ENCODE assay signal across 8 cellular contexts in genomic region chr20:31716818-31717477, GRCh38. TPM values are rescaled to one million over a fixed set of nuclear protein-coding genes. Genes with fewer than 3 reads are reported as not detected.
DNase-seq lines count a peak whose midpoint lies in the region; ATAC-seq, FAIRE-seq and TF ChIP-seq lines count a peak whose summit lies in the region.

No MANE protein-coding gene starts in this region.

- H3K27me3 Mint-ChIP-seq in activated CD4-positive, alpha-beta memory T cell treated with anti-CD3 and anti-CD28 coated beads, Interleukin-2, amount 10 ng/mL, durations not matched to agents 7 days and 5 days: no peaks in the 10 kb centered on the region

- H3K9me3 ChIP-seq in left ventricle myocardium inferior (replicated peaks) (no peaks in the 10 kb centered on the region), upper lobe of left lung (no peaks in the 10 kb centered on the region)

- peaks cover 83% of the 10 kb centered on the region for H3K4me1 Mint-ChIP-seq in activated CD4-positive, alpha-beta memory T cell treated with anti-CD3 and anti-CD28 coated beads, Interleukin-2, amount 10 ng/mL, durations not matched to agents 7 days and 5 days

- H3K27ac Mint-ChIP-seq in activated CD4-positive, alpha-beta memory T cell treated with anti-CD3 and anti-CD28 coated beads, Interleukin-2, amount 10 ng/mL, durations not matched to agents 7 days and 5 days: peak overlapping the region; percentile 79

- no peak for TF ChIP-seq EP300 in upper lobe of left lung (IDR thresholded peaks at IDR 0.05)

- DNase-seq in left ventricle myocardium inferior: no peak
- DNase-seq in Right ventricle myocardium inferior (ENCODE audit: missing footprints): no peak
- no peak for DNase-seq in activated CD4-positive, alpha-beta memory T cell treated with anti-CD3 and anti-CD28 coated beads, Interleukin-2, amount 10 ng/mL, durations not matched to agents 7 days and 5 days
- DNase-seq in upper lobe of left lung: no peak
- no peak for DNase-seq in D721Med (ENCODE audit: insufficient read length, low spot score)
- DNase-seq in inferior parietal cortex (ENCODE audit: extremely low spot score): no peak

- TF ChIP-seq CTCF in left ventricle myocardium inferior (IDR thresholded peaks at IDR 0.05; ENCODE audit: borderline replicate concordance): no peak
- TF ChIP-seq CTCF in upper lobe of left lung (IDR thresholded peaks at IDR 0.05): no peak
- no peak for TF ChIP-seq CTCF in D721Med (IDR thresholded peaks at IDR 0.05; ENCODE audit: insufficient read depth, missing control alignments)

- H3K4me3 ChIP-seq in left ventricle myocardium inferior: peak overlapping the region; percentile 85
- H3K4me3 ChIP-seq in upper lobe of left lung: peak overlapping the region in 2 of 4 donors; percentile 77 to 85

- H3K4me1 ChIP-seq in left ventricle myocardium inferior: peaks cover 100% of the 10 kb centered on the region
- H3K4me1 ChIP-seq in upper lobe of left lung: peaks cover 73 to 86% (median 82%) of the 10 kb centered on the region in 4 donors

- intact Hi-C loops in left ventricle myocardium inferior (cut with micrococcal nuclease) (no loop called here), Right ventricle myocardium inferior (cut with DNase I) (no loop called here)

- peaks cover 90% of the 10 kb centered on the region for H3K36me3 Mint-ChIP-seq in activated CD4-positive, alpha-beta memory T cell treated with anti-CD3 and anti-CD28 coated beads, Interleukin-2, amount 10 ng/mL, durations not matched to agents 7 days and 5 days (ENCODE audit: low read depth)

- H3K27ac ChIP-seq in left ventricle myocardium inferior (replicated peaks) (peak overlapping the region; percentile 99), layer of hippocampus (ENCODE audit: low read depth, low read length) (peak overlapping the region; percentile 49), upper lobe of left lung (peak overlapping the region; percentile 95 to 99 (median 99))

- POLR2A ChIA-PET in activated CD4-positive, alpha-beta memory T cell treated with anti-CD3 and anti-CD28 coated beads, Interleukin-2, amount 10 ng/mL, durations not matched to agents 7 days and 5 days (lab: Charles Lee): interaction anchor here (0.9 to 10.4 kb wide), 7 partner anchors 9 to 55 kb away, joined by 3 to 213 read pairs (median 5); no protein-coding TSS in a partner anchor

- no peaks in the 10 kb centered on the region for H3K9me3 Mint-ChIP-seq in activated CD4-positive, alpha-beta memory T cell treated with anti-CD3 and anti-CD28 coated beads, Interleukin-2, amount 10 ng/mL, durations not matched to agents 7 days and 5 days

- CTCF ChIA-PET in activated CD4-positive, alpha-beta memory T cell treated with anti-CD3 and anti-CD28 coated beads, Interleukin-2, amount 10 ng/mL, durations not matched to agents 7 days and 5 days (lab: Charles Lee): interaction anchor here (1.0 to 10.8 kb wide), 6 partner anchors 11 to 104 kb away, joined by 3 to 609 read pairs (median 8); no protein-coding TSS in a partner anchor

- H3K36me3 ChIP-seq in left ventricle myocardium inferior (peaks cover 44% of the 10 kb centered on the region), upper lobe of left lung (peaks cover 0 to 65% (median 10%) of the 10 kb centered on the region in 4 donors)

- 62 to 78% methylated on average over 5 of the region's 5 CpGs for WGBS in upper lobe of left lung, 2 donors

- ATAC-seq in Right ventricle myocardium inferior (no peak), upper lobe of left lung (ENCODE audit: low FRiP score in 2 of 2) (no peak), GM21381 (IDR thresholded peaks at IDR 0.05; ENCODE audit: unreplicated experiment) (no peak)

- no peaks in the 10 kb centered on the region for H3K27me3 ChIP-seq in left ventricle myocardium inferior (ENCODE audit: low read depth)
- H3K27me3 ChIP-seq in layer of hippocampus (ENCODE audit: control insufficient read depth, insufficient read depth, low read length): no peaks in the 10 kb centered on the region
- H3K27me3 ChIP-seq in upper lobe of left lung: no peaks in the 10 kb centered on the region

- FAIRE-seq in D721Med (lab: Jason Lieb, UNC): no peak

- no peak for TF ChIP-seq POLR2A in upper lobe of left lung (IDR thresholded peaks at IDR 0.05)

- H3K4me3 Mint-ChIP-seq in activated CD4-positive, alpha-beta memory T cell treated with anti-CD3 and anti-CD28 coated beads, Interleukin-2, amount 10 ng/mL, durations not matched to agents 7 days and 5 days: peak overlapping the region; percentile 95

RNA-seq across cellular contexts. Expression of gene BCL2L1, which starts 5.7 kb away (rescaled TPM):
- total RNA-seq in left ventricle myocardium inferior: 53.2 TPM
- total RNA-seq in Right ventricle myocardium inferior: 55.2 TPM
- 10 to 100 TPM; 67.7 to 72.5 TPM for total RNA-seq in activated CD4-positive, alpha-beta memory T cell treated with anti-CD3 and anti-CD28 coated beads, Interleukin-2, amount 10 ng/mL, durations not matched to agents 7 days and 5 days
- total RNA-seq in upper lobe of left lung: 100 to 1,000 TPM; 131 to 245 (median 182) TPM

RNA-seq across cellular contexts. Expression of gene TPX2, which starts 22.1 kb away (rescaled TPM):
- total RNA-seq in left ventricle myocardium inferior (0.71 TPM), Right ventricle myocardium inferior (1.2 TPM), upper lobe of left lung (1 to 10 TPM; 1.0 to 6.7 (median 3.8) TPM)
- 100 to 1,000 TPM; 137 to 138 TPM for total RNA-seq in activated CD4-positive, alpha-beta memory T cell treated with anti-CD3 and anti-CD28 coated beads, Interleukin-2, amount 10 ng/mL, durations not matched to agents 7 days and 5 days

Comparison
In these comparisons a context has a peak if more than half of its experiments do, and no peak if none do; other contexts are left out.
1. H3K27ac ChIP-seq: peak in every context shown above with its lines; median percentile 99 in left ventricle myocardium inferior; 99 in upper lobe of left lung; 49 in layer of hippocampus.
2. RNA of gene TPX2, which starts 22.1 kb away (total RNA-seq): 137 to 138 TPM in activated CD4-positive, alpha-beta memory T cell treated with anti-CD3 and anti-CD28 coated beads, Interleukin-2, amount 10 ng/mL, durations not matched to agents 7 days and 5 days; 1.0 to 6.7 TPM in upper lobe of left lung, 1.2 TPM in Right ventricle myocardium inferior (single experiment) and 0.71 TPM in left ventricle myocardium inferior (single experiment); every median in the first group is over 10 times any median in the second.